Comparison of ENCODE assay signal across 8 cellular contexts in the genomic region with DNA sequence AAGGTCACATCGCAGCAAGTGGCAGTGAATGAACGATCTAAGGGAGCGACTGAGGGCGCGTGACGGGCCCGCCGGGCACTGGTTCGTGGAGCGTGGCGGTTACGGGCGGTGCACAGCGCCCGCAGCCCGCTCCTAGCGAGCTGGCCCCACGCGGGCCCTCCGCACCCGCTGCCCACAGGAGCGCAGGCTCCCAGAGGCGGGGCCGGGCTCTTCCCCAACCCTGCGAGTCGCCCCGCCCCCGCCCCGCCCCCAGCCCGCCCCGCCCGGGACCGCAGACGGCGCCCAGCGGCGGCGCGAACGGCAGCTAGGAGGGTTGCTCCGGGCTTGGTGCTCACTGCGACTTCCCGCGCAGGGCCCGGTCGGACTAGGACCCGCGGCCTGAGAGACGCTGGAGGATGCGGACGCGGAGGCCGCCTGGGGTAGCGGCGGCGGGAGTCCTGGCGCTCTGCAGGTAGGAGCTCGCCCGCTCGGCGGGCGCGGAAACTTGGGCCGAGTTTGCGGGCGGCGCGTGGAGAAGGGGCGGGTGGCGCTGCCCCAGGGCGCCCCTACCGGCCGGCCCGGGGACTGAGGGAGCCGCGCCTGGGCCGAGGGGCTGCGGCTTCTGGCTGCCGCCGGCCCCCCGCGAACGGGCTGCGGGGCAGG. TPM values are rescaled to one million over a fixed set of nuclear protein-coding genes. Genes with fewer than 3 reads are reported as not detected.
DNase-seq lines count a peak whose midpoint lies in the region; ATAC-seq and TF ChIP-seq lines count a peak whose summit lies in the region.

A gene (plus strand): TSS at position 274 of the 642 bp plus-strand sequence. CDS start 4,167 bp downstream, outside the sequence.

- H3K4me1 Mint-ChIP-seq in memory B cell: peaks cover 28% of the 10 kb centered on the region

- peak; percentile 23 for DNase-seq in AG09319 (ENCODE audit: extremely low read depth, low read depth)
- DNase-seq in NCI-H82 (lab: John Stamatoyannopoulos, UW): peak; percentile 88
- DNase-seq in effector memory CD4-positive, alpha-beta T cell: peak; percentile 59 to 68 (median 64)
- peak; percentile 80 to 91 for DNase-seq in memory B cell (ENCODE audit: low spot score in 2 of 2)
- peak; percentile 43 for DNase-seq in stimulated activated CD8-positive, alpha-beta memory T cell treated with anti-CD3 and anti-CD28 coated beads, Interleukin-15, amount 100 ng/mL, for 1 hour (ENCODE audit: low read depth)

- peaks cover 9% of the 10 kb centered on the region for H3K36me3 ChIP-seq in effector memory CD4-positive, alpha-beta T cell (ENCODE audit: control insufficient read depth, insufficient read depth, low read length)

- no peaks in the 10 kb centered on the region for H3K36me3 Mint-ChIP-seq in memory B cell

- peak within 1 kb of the TSS; percentile 90 for H3K4me3 ChIP-seq in effector memory CD4-positive, alpha-beta T cell (ENCODE audit: insufficient read depth, low read depth, low read length, poor library complexity, severe bottlenecking)

- H3K9me3 ChIP-seq in effector memory CD4-positive, alpha-beta T cell (ENCODE audit: control insufficient read depth, low read length): no peaks in the 10 kb centered on the region

- H3K4me1 ChIP-seq in effector memory CD4-positive, alpha-beta T cell (ENCODE audit: control insufficient read depth, insufficient read depth, low read length, poor library complexity, severe bottlenecking): peaks cover 28% of the 10 kb centered on the region

- CTCF ChIA-PET in activated CD8-positive, alpha-beta memory T cell treated with anti-CD3 and anti-CD28 coated beads for 36 hours (lab: Charles Lee): interaction anchor here (0.7 to 2.4 kb wide), 7 partner anchors 53 to 206 kb away, joined by 3 to 13 read pairs (median 5); a partner anchor contains a TSS

- peak within 1 kb of the TSS; percentile 87 for H3K27ac ChIP-seq in effector memory CD4-positive, alpha-beta T cell (ENCODE audit: insufficient read depth, low read length, poor library complexity, severe bottlenecking)

- peak within 1 kb of the TSS; percentile 90 for H3K4me3 Mint-ChIP-seq in memory B cell

- ATAC-seq in GM18867 (IDR thresholded peaks at IDR 0.05; ENCODE audit: unreplicated experiment) (peak; percentile 44), HG03097 (IDR thresholded peaks at IDR 0.05; ENCODE audit: low FRiP score, unreplicated experiment) (peak; percentile 33), memory B cell (ENCODE audit: low read depth) (peak; percentile 54)

- peaks cover 4% of the 10 kb centered on the region for H3K27me3 Mint-ChIP-seq in memory B cell

- H3K27me3 ChIP-seq in effector memory CD4-positive, alpha-beta T cell (replicated peaks; ENCODE audit: control insufficient read depth, insufficient read depth, low read length, poor library complexity, severe bottlenecking): no peaks in the 10 kb centered on the region

- peak; percentile 35 for TF ChIP-seq CTCF in AG09319 (IDR thresholded peaks at IDR 0.05; ENCODE audit: low read depth, low read length)

- no peaks in the 10 kb centered on the region for H3K9me3 Mint-ChIP-seq in memory B cell

- H3K27ac Mint-ChIP-seq in memory B cell: peak within 1 kb of the TSS; percentile 95

- POLR2A ChIA-PET in activated CD8-positive, alpha-beta memory T cell treated with anti-CD3 and anti-CD28 coated beads for 36 hours (lab: Charles Lee): interaction anchor here (0.5 to 2.5 kb wide), 9 partner anchors 10 to 264 kb away, joined by 3 to 25 read pairs (median 5); a partner anchor contains a TSS

RNA-seq across cellular contexts. Expression of the gene that starts here (rescaled TPM):
- total RNA-seq in activated CD8-positive, alpha-beta memory T cell treated with anti-CD3 and anti-CD28 coated beads for 36 hours: 10 to 100 TPM; 32.8 to 35.1 TPM

Comparison
In these comparisons a context has a peak if more than half of its experiments do, and no peak if none do; other contexts are left out.
1. Peak in every context shown above with its lines: DNase-seq, ATAC-seq, H3K4me3 ChIP-seq and H3K27ac ChIP-seq.
2. DNase-seq: peak in every context shown above with its lines; median percentile 88 in NCI-H82; 86 in memory B cell; 64 in effector memory CD4-positive, alpha-beta T cell; 43 in stimulated activated CD8-positive, alpha-beta memory T cell treated with anti-CD3 and anti-CD28 coated beads, Interleukin-15, amount 100 ng/mL, for 1 hour; 23 in AG09319.